In the genomic region with DNA sequence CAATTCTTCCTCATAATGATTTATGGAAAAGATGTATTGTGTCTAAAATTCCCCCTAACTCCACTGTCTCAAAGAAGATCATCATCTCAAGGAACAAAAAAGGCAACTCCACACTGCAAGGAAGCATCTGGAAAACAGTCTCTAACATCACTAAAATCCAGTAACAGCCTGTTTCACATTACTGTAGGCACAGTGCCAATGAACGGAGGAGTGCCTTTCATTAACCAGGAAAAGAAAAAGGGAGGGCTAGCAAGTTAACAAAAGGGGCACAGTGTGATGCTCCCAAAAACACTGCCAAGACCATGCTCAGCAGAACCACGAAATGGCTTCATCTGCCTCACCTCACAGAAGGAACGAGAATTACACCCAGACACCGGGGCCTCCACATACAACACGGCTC, we compare ENCODE assay signal across 18 cellular contexts. TPM values are rescaled to one million over a fixed set of nuclear protein-coding genes. Genes with fewer than 3 reads are reported as not detected.
DNase-seq lines count a peak whose midpoint lies in the region; ATAC-seq and TF ChIP-seq lines count a peak whose summit lies in the region.
"Had no signal": no experiment of that assay in that cellular context is flagged by ENCODE, and none has a peak within 500 bp of the region (broad histone marks: within the 10 kb centered on the region; RNA-seq: fewer than 3 reads in every experiment).

No MANE protein-coding gene starts in this region.

- TF ChIP-seq CTCF in nephron (IDR thresholded peaks at IDR 0.05; ENCODE audit: unreplicated experiment in 3 of 3), result no peak
- TF ChIP-seq CTCF in GM20000 (IDR thresholded peaks at IDR 0.05; ENCODE audit: extremely low read depth, missing control alignments), result no peak
- no peak for TF ChIP-seq CTCF in GM23338 (conservative IDR thresholded peaks at IDR 0.05; ENCODE audit: low read depth in 2 of 2)
- no peak for TF ChIP-seq CTCF in left lung (IDR thresholded peaks at IDR 0.05)

- no peaks in the 10 kb centered on the region for H3K9me3 ChIP-seq in left lung
- H3K9me3 ChIP-seq: neutrophil, right lobe of liver had no signal

- H3K4me1 ChIP-seq in GM23338 (ENCODE audit: insufficient read depth), result no peaks in the 10 kb centered on the region
- H3K4me1 ChIP-seq in left lung, result no peaks in the 10 kb centered on the region
- H3K4me1 ChIP-seq: right lobe of liver had no signal

- no peaks in the 10 kb centered on the region for H3K9me2 ChIP-seq in GM23338 (ENCODE audit: insufficient read depth)

- H3K4me1 Mint-ChIP-seq in nephron (peaks cover 19% of the 10 kb centered on the region), GM23338 (no peaks in the 10 kb centered on the region; the same call in 2 of the 3 replicates)

- peaks cover 13% of the 10 kb centered on the region for H3K36me3 ChIP-seq in GM23338 (ENCODE audit: insufficient read depth)
- H3K36me3 ChIP-seq in left lung, result peaks cover 0 to 79% of the 10 kb centered on the region in 2 donors

- H3K27me3 Mint-ChIP-seq in nephron (ENCODE audit: low read depth), result peaks cover 4% of the 10 kb centered on the region
- H3K27me3 Mint-ChIP-seq in GM23338 (ENCODE audit: insufficient read depth, low read depth, poor library complexity), result no peaks in the 10 kb centered on the region

- H3K4me3 ChIP-seq in GM23338 (no peak overlapping the region), left lung (no peak overlapping the region)
- H3K4me3 ChIP-seq: right lobe of liver had no signal

- peak overlapping the region; percentile 43 to 72 (median 72) for H3K27ac Mint-ChIP-seq in nephron
- no peak overlapping the region for H3K27ac Mint-ChIP-seq in GM23338
- H3K27ac Mint-ChIP-seq: activated naive CD4-positive, alpha-beta T cell treated with anti-CD3 and anti-CD28 coated beads for 36 hours had no signal

- no peak overlapping the region for H2AFZ ChIP-seq in GM23338

- DNase-seq in NCI-H1092 (lab: John Stamatoyannopoulos, UW) (peak; percentile 81), NCI-H345 (lab: John Stamatoyannopoulos, UW) (peak; percentile 77), caudate nucleus (lab: John Stamatoyannopoulos, UW) (peak in 3 of 61 donors; percentile 11 to 26 (median 21)), GM20000 (ENCODE audit: low spot score) (no peak), GM23338 (ENCODE audit: low spot score) (no peak), left lung (no peak)
- DNase-seq: activated CD4-positive, alpha-beta T cell treated with anti-CD3 and anti-CD28 coated beads for 1 hour; activated CD8-positive, alpha-beta memory T cell treated with anti-CD3 and anti-CD28 coated beads, Interleukin-2, amount 50 U/mL, for 48 hours; activated naive CD4-positive, alpha-beta T cell treated with anti-CD3 and anti-CD28 coated beads for 36 hours; DND-41; Kasumi-1; right lobe of liver; SIG-M5; stimulated activated CD4-positive, alpha-beta T cell treated with anti-CD3 and anti-CD28 coated beads, Interleukin-1b, Interleukin-23, amount 100 ng/mL, for 48 hours; T-helper 9 cell had no signal

- intact Hi-C loops in left lung (cut with DNase I), result no loop called here

- peaks cover 76% of the 10 kb centered on the region for H3K36me3 Mint-ChIP-seq in nephron (ENCODE audit: low read depth)
- H3K36me3 Mint-ChIP-seq in GM23338 (ENCODE audit: low read depth), result peaks cover 73% of the 10 kb centered on the region

- H3F3A ChIP-seq in GM23338 (replicated peaks; ENCODE audit: low read depth), result no peaks in the 10 kb centered on the region

- H4K20me1 ChIP-seq in GM23338 (replicated peaks; ENCODE audit: insufficient read depth), result no peaks in the 10 kb centered on the region

- H3K27me3 ChIP-seq in GM23338 (ENCODE audit: insufficient read depth) (no peaks in the 10 kb centered on the region), left lung (no peaks in the 10 kb centered on the region)
- H3K27me3 ChIP-seq: neutrophil, right lobe of liver had no signal

- H3K9me3 Mint-ChIP-seq in nephron (no peaks in the 10 kb centered on the region), GM23338 (no peaks in the 10 kb centered on the region)
- H3K9me3 Mint-ChIP-seq: activated naive CD4-positive, alpha-beta T cell treated with anti-CD3 and anti-CD28 coated beads for 36 hours had no signal

- H3K4me3 Mint-ChIP-seq in nephron, result no peak overlapping the region
- H3K4me3 Mint-ChIP-seq in GM23338, result no peak overlapping the region
- H3K4me3 Mint-ChIP-seq: activated naive CD4-positive, alpha-beta T cell treated with anti-CD3 and anti-CD28 coated beads for 36 hours had no signal

- no peak overlapping the region for H3K4me2 ChIP-seq in GM23338

- H3K27ac ChIP-seq in caudate nucleus (ENCODE audit: low read depth, low read length) (peak overlapping the region; percentile 46), GM23338 (ENCODE audit: low read depth) (no peak overlapping the region), left lung (no peak overlapping the region)
- H3K27ac ChIP-seq: neutrophil, right lobe of liver had no signal

- peaks cover 8% of the 10 kb centered on the region for H3K79me2 ChIP-seq in GM23338 (replicated peaks; ENCODE audit: insufficient read depth)

- ATAC-seq in GM23338 (no peak), HG03045 (IDR thresholded peaks at IDR 0.05; ENCODE audit: unreplicated experiment) (no peak), left lung (no peak)
- ATAC-seq: right lobe of liver had no signal

TF ChIP-seq in GM23338, 12 proteins besides CTCF, POLR2A, EP300 and RAD21:
- no peak for TF ChIP-seq JUNB (IDR thresholded peaks at IDR 0.05; ENCODE audit: unreplicated experiment)

RNA-seq across cellular contexts. Expression of a gene that starts 8.5 kb away (rescaled TPM):
- total RNA-seq in GM23338 (2014; rRNA removed; shearing (Covaris generic)), result 37.9 and 50.0 TPM in 2 replicates
- 16.0 and 21.9 TPM in 2 replicates for polyA plus RNA-seq in GM23338 (2016; fragmentation: Nextera tagmentation; extraction: Ambion mirVana)
- total RNA-seq in left lung, result 10 to 100 TPM; 13.7 to 17.0 TPM

Comparison
In these comparisons a context has a peak if more than half of its experiments do, and no peak if none do; other contexts are left out.
1. DNase-seq: peak in NCI-H1092 (single experiment) and NCI-H345 (single experiment); none in GM20000 (single experiment), GM23338 (single experiment) and left lung (0 of 2).